ENCODE assay signal across 9 cellular contexts in genomic region chr11:119314748-119315138, GRCh38. TPM values are rescaled to one million over a fixed set of nuclear protein-coding genes. Genes with fewer than 3 reads are reported as not detected.
A peak's percentile ranks its signal among the peaks of the same experiment; 100 is the strongest.
DNase-seq lines count a peak whose midpoint lies in the region; ATAC-seq and TF ChIP-seq lines count a peak whose summit lies in the region.
"Had no signal": no experiment of that assay in that cellular context is flagged by ENCODE, and none has a peak within 500 bp of the region (broad histone marks: within the 10 kb centered on the region; RNA-seq: fewer than 3 reads in every experiment).

No MANE protein-coding gene starts in this region.

- H3K4me1 ChIP-seq in HUES6 (ENCODE audit: control insufficient read depth, insufficient read depth, low read length) (peaks cover 39% of the 10 kb centered on the region), iPS-20b (ENCODE audit: insufficient read depth, low read length) (peaks cover 23% of the 10 kb centered on the region), stomach smooth muscle (ENCODE audit: control insufficient read depth, insufficient read depth, low read length) (peaks cover 68% of the 10 kb centered on the region)

- no peaks in the 10 kb centered on the region for H3K36me3 Mint-ChIP-seq in activated CD8-positive, alpha-beta T cell treated with anti-CD3 and anti-CD28 coated beads for 36 hours (ENCODE audit: low read depth)

- H3K27me3 Mint-ChIP-seq in activated CD8-positive, alpha-beta T cell treated with anti-CD3 and anti-CD28 coated beads for 36 hours, result peaks cover 15% of the 10 kb centered on the region

- intact Hi-C loops in activated CD8-positive, alpha-beta T cell treated with anti-CD3 and anti-CD28 coated beads for 36 hours (cut with micrococcal nuclease), result no loop called here

- POLR2A ChIA-PET in activated CD8-positive, alpha-beta T cell treated with anti-CD3 and anti-CD28 coated beads for 36 hours (lab: Charles Lee), result interaction anchor here (1.5 to 2.0 kb wide), 2 partner anchors 9 to 11 kb away, joined by 4 to 11 read pairs; no protein-coding TSS in a partner anchor

- H3K36me3 ChIP-seq in HUES6 (ENCODE audit: control insufficient read depth, insufficient read depth, low read length) (peaks cover 47% of the 10 kb centered on the region), iPS-20b (ENCODE audit: insufficient read depth, low read depth, low read length) (no peaks in the 10 kb centered on the region), stomach smooth muscle (ENCODE audit: control insufficient read depth in 2 of 2, insufficient read depth in 2 of 2, low read length in 2 of 2) (peaks cover 39 to 45% of the 10 kb centered on the region in 2 donors)

- ATAC-seq in activated CD8-positive, alpha-beta T cell treated with anti-CD3 and anti-CD28 coated beads for 36 hours, result no peak
- no peak for ATAC-seq in GM19463 (IDR thresholded peaks at IDR 0.05; ENCODE audit: unreplicated experiment)

- H3K27ac ChIP-seq in HUES6 (ENCODE audit: low read depth, low read length) (no peak overlapping the region), iPS-20b (ENCODE audit: low read length) (no peak overlapping the region), stomach smooth muscle (ENCODE audit: low read length) (peak overlapping the region; percentile 97)

- H3K4me3 ChIP-seq in HUES6 (ENCODE audit: low read depth, low read length), result peak overlapping the region; percentile 63
- H3K4me3 ChIP-seq in iPS-20b (ENCODE audit: low read length), result peak overlapping the region; percentile 69
- H3K4me3 ChIP-seq in stomach smooth muscle (ENCODE audit: low read length in 2 of 2), result peak overlapping the region; percentile 67 to 86

- DNase-seq in activated CD8-positive, alpha-beta T cell treated with anti-CD3 and anti-CD28 coated beads for 36 hours, result no peak
- DNase-seq in 8988T (no peak), NCI-H82 treated with DMSO at 0.1 percent for 48 hours (lab: John Stamatoyannopoulos, UW; ENCODE audit: unreplicated experiment) (no peak)

- no peaks in the 10 kb centered on the region for H3K9me3 Mint-ChIP-seq in activated CD8-positive, alpha-beta T cell treated with anti-CD3 and anti-CD28 coated beads for 36 hours

- H3K9ac ChIP-seq in HUES6 (ENCODE audit: low read length) (peak overlapping the region; percentile 78), iPS-20b (ENCODE audit: low read depth, low read length) (no peak overlapping the region), stomach smooth muscle (ENCODE audit: low read length in 2 of 2) (peak overlapping the region; percentile 95 to 96)

- CTCF ChIA-PET in activated CD8-positive, alpha-beta T cell treated with anti-CD3 and anti-CD28 coated beads for 36 hours (lab: Charles Lee), result interaction anchor here (0.9 to 3.0 kb wide), 9 partner anchors 8 to 122 kb away, joined by 3 to 20 read pairs (median 4); no protein-coding TSS in a partner anchor

- H3K27me3 ChIP-seq in HUES6 (ENCODE audit: control insufficient read depth, insufficient read depth, low read length), result peaks cover 15% of the 10 kb centered on the region
- H3K27me3 ChIP-seq in iPS-20b (ENCODE audit: insufficient read depth, low read length), result peaks cover 56% of the 10 kb centered on the region
- peaks cover 2 to 4% of the 10 kb centered on the region in 2 donors for H3K27me3 ChIP-seq in stomach smooth muscle (ENCODE audit: control insufficient read depth in 1 of 2, insufficient read depth in 2 of 2, low read length in 2 of 2)

- H3K9me3 ChIP-seq in HUES6 (ENCODE audit: control insufficient read depth, insufficient read depth, low read depth, low read length), result no peaks in the 10 kb centered on the region
- H3K9me3 ChIP-seq in iPS-20b (ENCODE audit: insufficient read depth, low read depth, low read length), result no peaks in the 10 kb centered on the region
- no peaks in the 10 kb centered on the region for H3K9me3 ChIP-seq in stomach smooth muscle (ENCODE audit: control insufficient read depth in 2 of 2, low read length in 2 of 2)

- no peak overlapping the region for H3K27ac Mint-ChIP-seq in activated CD8-positive, alpha-beta T cell treated with anti-CD3 and anti-CD28 coated beads for 36 hours

- peak overlapping the region; percentile 74 for H3K4me3 Mint-ChIP-seq in activated CD8-positive, alpha-beta T cell treated with anti-CD3 and anti-CD28 coated beads for 36 hours

- H3K4me1 Mint-ChIP-seq in activated CD8-positive, alpha-beta T cell treated with anti-CD3 and anti-CD28 coated beads for 36 hours (ENCODE audit: low read depth), result peaks cover 15% of the 10 kb centered on the region

- TF ChIP-seq CTCF in activated CD8-positive, alpha-beta T cell treated with anti-CD3 and anti-CD28 coated beads for 36 hours (IDR thresholded peaks at IDR 0.05), result no peak

RNA-seq across cellular contexts. Expression of gene MCAM, which starts 2.2 kb away (rescaled TPM):
- total RNA-seq in activated CD8-positive, alpha-beta T cell treated with anti-CD3 and anti-CD28 coated beads for 36 hours, result 1 to 10 TPM; 8.0 to 8.3 TPM

RNA-seq across cellular contexts. Expression of gene RNF26, which starts 19.6 kb away (rescaled TPM):
- 10 to 100 TPM; 30.2 to 31.9 TPM for total RNA-seq in activated CD8-positive, alpha-beta T cell treated with anti-CD3 and anti-CD28 coated beads for 36 hours

RNA-seq across cellular contexts. Expression of gene C1QTNF5, which starts 25.9 kb away (rescaled TPM):
- not detected for total RNA-seq in activated CD8-positive, alpha-beta T cell treated with anti-CD3 and anti-CD28 coated beads for 36 hours

RNA-seq across cellular contexts. Expression of gene MFRP, which starts 31.8 kb away (rescaled TPM):
- not detected for total RNA-seq in activated CD8-positive, alpha-beta T cell treated with anti-CD3 and anti-CD28 coated beads for 36 hours
- total RNA-seq: Daoy, renal cortical epithelial cell had no signal
